Comparison of ENCODE assay signal across 21 cellular contexts in genomic region chr2:191839918-191840804, GRCh38. TPM values are rescaled to one million over a fixed set of nuclear protein-coding genes. Genes with fewer than 3 reads are reported as not detected.
DNase-seq lines count a peak whose midpoint lies in the region; ATAC-seq and TF ChIP-seq lines count a peak whose summit lies in the region.
"Had no signal": no experiment of that assay in that cellular context is flagged by ENCODE, and none has a peak within 500 bp of the region (broad histone marks: within the 10 kb centered on the region; RNA-seq: fewer than 3 reads in every experiment).

No MANE protein-coding gene starts in this region.

- H3K9me3 Mint-ChIP-seq in activated CD4-positive, alpha-beta T cell treated with anti-CD3 and anti-CD28 coated beads, Interleukin-2, amount 10 ng/mL, durations not matched to agents 24 days and 14 days, result no peaks in the 10 kb centered on the region
- H3K9me3 Mint-ChIP-seq: activated naive CD8-positive, alpha-beta T cell treated with anti-CD3 and anti-CD28 coated beads for 36 hours; activated T-cell treated with anti-CD3 and anti-CD28 coated beads, Interleukin-2, amount 50 U/mL, for 72 hours had no signal

- no peak for DNase-seq in heart left ventricle
- no peak for DNase-seq in Right ventricle myocardium inferior (ENCODE audit: missing footprints)
- no peak for DNase-seq in epithelial cell of proximal tubule (ENCODE audit: low read depth)
- no peak for DNase-seq in cerebellar cortex (ENCODE audit: low spot score)
- DNase-seq in activated CD4-positive, alpha-beta T cell treated with anti-CD3 and anti-CD28 coated beads, Interleukin-2, amount 10 ng/mL, durations not matched to agents 24 days and 14 days, result no peak
- DNase-seq in activated T-cell treated with anti-CD3 and anti-CD28 coated beads, Interleukin-2, amount 50 U/mL, for 1 hour, result no peak
- DNase-seq: activated CD4-positive, alpha-beta T cell treated with anti-CD3 and anti-CD28 coated beads, Interleukin-2, amount 50 U/mL, for 48 hours; activated naive CD8-positive, alpha-beta T cell treated with anti-CD3 and anti-CD28 coated beads for 36 hours; activated T-cell treated with anti-CD3 and anti-CD28 coated beads, Interleukin-2, amount 50 U/mL, for 72 hours; hippocampal formation; NCI-H2029; NCI-H526 treated with DMSO at 0.1 percent for 48 hours; Peyer's patch; SK-N-SH; stimulated activated CD4-positive, alpha-beta T cell treated with anti-CD3 and anti-CD28 coated beads, Interleukin-4, amount 100 ng/mL, for 24 hours; stimulated activated CD8-positive, alpha-beta memory T cell treated with anti-CD3 and anti-CD28 coated beads, Interleukin-4, amount 100 ng/mL, for 48 hours had no signal

- H3K4me3 ChIP-seq in heart left ventricle (peak overlapping the region in 8 of 12 donors; percentile 61 to 85 (median 79)), OCI-LY3 (ENCODE audit: low read length) (no peak overlapping the region), epithelial cell of proximal tubule (ENCODE audit: low read depth, low read length) (no peak overlapping the region), skeletal muscle satellite cell (ENCODE audit: low read length) (no peak overlapping the region)
- H3K4me3 ChIP-seq: skin epidermis, suprapubic skin had no signal

- H3K27me3 ChIP-seq in heart left ventricle (no peaks in the 10 kb centered on the region), OCI-LY3 (ENCODE audit: low read depth, low read length) (no peaks in the 10 kb centered on the region), skeletal muscle satellite cell (ENCODE audit: control insufficient read depth, insufficient read depth, low read length) (no peaks in the 10 kb centered on the region)
- H3K27me3 ChIP-seq: Peyer's patch, suprapubic skin had no signal

- H3K36me3 ChIP-seq in heart left ventricle (peaks cover 4 to 47% (median 16%) of the 10 kb centered on the region in 9 donors), OCI-LY3 (replicated peaks; ENCODE audit: low read depth, low read length) (no peaks in the 10 kb centered on the region), skeletal muscle satellite cell (ENCODE audit: insufficient read depth, low read length) (peaks cover 24% of the 10 kb centered on the region)
- H3K36me3 ChIP-seq: neutrophil, Peyer's patch, suprapubic skin had no signal

- H3K4me2 ChIP-seq in OCI-LY3 (ENCODE audit: low read length), result peak overlapping the region; percentile 18; the same call in 1 of the 2 replicates
- H3K4me2 ChIP-seq in skeletal muscle satellite cell (ENCODE audit: low read length), result peak overlapping the region; percentile 46
- H3K4me2 ChIP-seq: SK-N-SH had no signal

- WGBS in heart left ventricle, 4 donors, result 28 to 40% (median 33%) methylated on average over 7 of the region's 7 CpGs

- no peaks in the 10 kb centered on the region for H3K36me3 Mint-ChIP-seq in activated CD4-positive, alpha-beta T cell treated with anti-CD3 and anti-CD28 coated beads, Interleukin-2, amount 10 ng/mL, durations not matched to agents 24 days and 14 days (ENCODE audit: low read depth)
- H3K36me3 Mint-ChIP-seq: activated naive CD8-positive, alpha-beta T cell treated with anti-CD3 and anti-CD28 coated beads for 36 hours had no signal

- H3K4me1 ChIP-seq in heart left ventricle, result peaks cover 0 to 77% (median 47%) of the 10 kb centered on the region in 12 donors
- H3K4me1 ChIP-seq in OCI-LY3 (ENCODE audit: low read length), result peaks cover 9% of the 10 kb centered on the region
- peaks cover 22% of the 10 kb centered on the region for H3K4me1 ChIP-seq in skeletal muscle satellite cell (ENCODE audit: control insufficient read depth, insufficient read depth, low read length)
- H3K4me1 ChIP-seq: Peyer's patch had no signal

- no peak overlapping the region for H3K4me3 Mint-ChIP-seq in activated CD4-positive, alpha-beta T cell treated with anti-CD3 and anti-CD28 coated beads, Interleukin-2, amount 10 ng/mL, durations not matched to agents 24 days and 14 days
- H3K4me3 Mint-ChIP-seq: activated naive CD8-positive, alpha-beta T cell treated with anti-CD3 and anti-CD28 coated beads for 36 hours; activated T-cell treated with anti-CD3 and anti-CD28 coated beads, Interleukin-2, amount 50 U/mL, for 72 hours had no signal

- H3K9ac ChIP-seq in OCI-LY3 (ENCODE audit: low read length) (no peak overlapping the region), skeletal muscle satellite cell (ENCODE audit: low read depth, low read length) (no peak overlapping the region)
- H3K9ac ChIP-seq: SK-N-SH had no signal

- TF ChIP-seq CTCF in heart left ventricle (IDR thresholded peaks at IDR 0.05) (peak in 4 of 12 donors; percentile 7 to 28 (median 17)), OCI-LY3 (IDR thresholded peaks at IDR 0.05; ENCODE audit: low read depth, low read length) (peak; percentile 18; the same call in 1 of the 2 replicates), epithelial cell of proximal tubule (conservative IDR thresholded peaks at IDR 0.05; ENCODE audit: low read depth, low read length) (peak; percentile 11)

- H3K27ac ChIP-seq in heart left ventricle (peak overlapping the region; percentile 2 to 95 (median 84)), OCI-LY3 (ENCODE audit: low read length) (no peak overlapping the region)
- H3K27ac ChIP-seq: neutrophil, Peyer's patch, skin epidermis, suprapubic skin had no signal

- no peaks in the 10 kb centered on the region for H4K20me1 ChIP-seq in OCI-LY3 (ENCODE audit: insufficient read depth, low read length)

- H3K9me3 ChIP-seq in heart left ventricle (no peaks in the 10 kb centered on the region), OCI-LY3 (ENCODE audit: insufficient read depth, low read length) (no peaks in the 10 kb centered on the region), skeletal muscle satellite cell (replicated peaks; ENCODE audit: low read length) (no peaks in the 10 kb centered on the region)
- H3K9me3 ChIP-seq: neutrophil, Peyer's patch, SK-N-SH, suprapubic skin had no signal

- peaks cover 1% of the 10 kb centered on the region for H3K4me1 Mint-ChIP-seq in activated CD4-positive, alpha-beta T cell treated with anti-CD3 and anti-CD28 coated beads, Interleukin-2, amount 10 ng/mL, durations not matched to agents 24 days and 14 days
- H3K4me1 Mint-ChIP-seq: activated naive CD8-positive, alpha-beta T cell treated with anti-CD3 and anti-CD28 coated beads for 36 hours had no signal

- no peak for ATAC-seq in heart left ventricle
- no peak for ATAC-seq in Right ventricle myocardium inferior
- ATAC-seq: activated T-cell treated with anti-CD3 and anti-CD28 coated beads, Interleukin-2, amount 50 U/mL, for 72 hours had no signal

- no peaks in the 10 kb centered on the region for H3K79me2 ChIP-seq in OCI-LY3 (ENCODE audit: low read length)

- intact Hi-C loops in heart left ventricle (cut with DNase I), result loop anchor here in 3 of 10 donors (5.0 to 10.0 kb wide), 3 partner anchors 67 to 185 kb away; no protein-coding TSS in a partner anchor
- intact Hi-C loops in Right ventricle myocardium inferior (cut with DNase I), result loop anchor here (5.0 kb wide), 1 partner anchor 67 kb away; no protein-coding TSS in a partner anchor
- intact Hi-C loops in activated CD4-positive, alpha-beta T cell treated with anti-CD3 and anti-CD28 coated beads, Interleukin-2, amount 10 ng/mL, durations not matched to agents 24 days and 14 days (cut with micrococcal nuclease), result no loop called here

- no peak for TF ChIP-seq POLR2A in heart left ventricle (IDR thresholded peaks at IDR 0.05)

- H3K27me3 Mint-ChIP-seq in activated CD4-positive, alpha-beta T cell treated with anti-CD3 and anti-CD28 coated beads, Interleukin-2, amount 10 ng/mL, durations not matched to agents 24 days and 14 days, result peaks cover 42% of the 10 kb centered on the region

- H3K27ac Mint-ChIP-seq in activated CD4-positive, alpha-beta T cell treated with anti-CD3 and anti-CD28 coated beads, Interleukin-2, amount 10 ng/mL, durations not matched to agents 24 days and 14 days, result no peak overlapping the region
- H3K27ac Mint-ChIP-seq: activated naive CD8-positive, alpha-beta T cell treated with anti-CD3 and anti-CD28 coated beads for 36 hours; activated T-cell treated with anti-CD3 and anti-CD28 coated beads, Interleukin-2, amount 50 U/mL, for 72 hours had no signal

- no peak overlapping the region; the same call in 1 of the 2 replicates for H2AFZ ChIP-seq in OCI-LY3 (ENCODE audit: low read depth, low read length)

RNA-seq across cellular contexts. Expression of gene CAVIN2, which starts 6.7 kb away (rescaled TPM):
- total RNA-seq in heart left ventricle (100 to 1,000 TPM in 5 of 9 donors, 10 to 100 TPM in 4; 50.3 to 149 (median 113) TPM), Right ventricle myocardium inferior (109 TPM), epithelial cell of proximal tubule (0.51 and 0.98 TPM in 2 replicates)
- polyA plus RNA-seq in heart left ventricle, result 10 to 100 TPM; 35.2 to 38.9 TPM
- 19.8 and 32.8 TPM in 2 replicates for total RNA-seq in skeletal muscle satellite cell (2012; rRNA removed)
- not detected in 2 replicates for total RNA-seq in activated CD4-positive, alpha-beta T cell treated with anti-CD3 and anti-CD28 coated beads, Interleukin-2, amount 10 ng/mL, durations not matched to agents 24 days and 14 days
- total RNA-seq: activated naive CD8-positive, alpha-beta T cell treated with anti-CD3 and anti-CD28 coated beads for 36 hours; activated T-cell treated with anti-CD3 and anti-CD28 coated beads, Interleukin-2, amount 50 U/mL, for 72 hours had no signal

Comparison
In these comparisons a context has a peak if more than half of its experiments do, and no peak if none do; other contexts are left out.
1. H3K4me3 ChIP-seq: peak in heart left ventricle (8 of 12); none in OCI-LY3 (single experiment), epithelial cell of proximal tubule (single experiment) and skeletal muscle satellite cell (single experiment).
2. RNA of gene CAVIN2, which starts 6.7 kb away (total RNA-seq): 50.3 to 149 TPM in heart left ventricle and 109 TPM in Right ventricle myocardium inferior (single experiment); 0.51 to 0.98 TPM in epithelial cell of proximal tubule and not detected in activated CD4-positive, alpha-beta T cell treated with anti-CD3 and anti-CD28 coated beads, Interleukin-2, amount 10 ng/mL, durations not matched to agents 24 days and 14 days; every median in the first group is over 10 times any median in the second.